Comparison of ENCODE assay signal across 1 cellular context in the genomic region with DNA sequence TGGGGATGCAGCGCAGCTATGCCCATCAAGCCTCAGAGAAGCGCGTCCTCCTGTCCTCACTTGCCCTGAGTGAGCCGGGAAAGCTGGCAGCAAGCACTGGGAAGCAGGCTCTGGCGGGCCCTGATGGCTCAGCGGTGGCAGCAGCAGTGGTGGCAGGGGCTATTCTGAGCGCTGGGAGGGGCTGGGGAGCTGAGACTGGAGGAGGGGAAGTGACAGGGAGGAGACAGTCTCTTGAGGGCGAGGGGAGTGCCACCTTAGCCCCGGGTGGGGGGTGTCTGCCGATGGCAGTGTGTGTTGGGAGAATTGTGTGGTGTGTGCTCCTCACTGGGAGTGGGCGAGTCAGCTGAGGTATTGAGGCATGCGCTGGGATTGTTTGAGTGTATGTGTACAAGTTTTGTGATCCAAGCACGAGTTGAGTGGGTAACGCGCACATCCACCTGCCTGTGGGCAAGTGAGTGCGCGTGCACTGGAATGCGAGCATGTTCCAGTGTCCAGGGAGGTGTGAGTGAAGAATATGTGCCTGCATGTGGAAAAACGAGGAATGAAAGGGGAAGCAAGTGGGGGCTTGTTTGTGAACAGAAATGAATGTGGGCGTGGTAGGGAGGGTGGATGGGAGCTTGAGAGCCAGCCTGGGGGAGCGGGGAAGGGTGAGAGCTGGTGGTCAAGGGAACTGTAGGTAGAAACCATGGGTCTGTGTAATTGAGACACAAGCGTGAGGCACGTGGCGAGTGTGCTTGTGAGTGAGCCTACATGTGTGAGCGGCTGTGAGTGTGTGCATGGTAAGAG.
TF ChIP-seq lines count a peak whose summit lies in the region.

No MANE protein-coding gene starts in this region.

TF ChIP-seq in H1, 55 proteins besides CTCF, POLR2A, EP300 and RAD21:
- TF ChIP-seq SUZ12 (IDR thresholded peaks at IDR 0.05; ENCODE audit: low read length) (0 out of 2 replicates have a peak, but pooled peaks have one; percentile 29), CHD1 (IDR thresholded peaks at IDR 0.05; ENCODE audit: low read depth, low read length) (no peak)
